ENCODE assay signal across 29 cellular contexts in the genomic region with DNA sequence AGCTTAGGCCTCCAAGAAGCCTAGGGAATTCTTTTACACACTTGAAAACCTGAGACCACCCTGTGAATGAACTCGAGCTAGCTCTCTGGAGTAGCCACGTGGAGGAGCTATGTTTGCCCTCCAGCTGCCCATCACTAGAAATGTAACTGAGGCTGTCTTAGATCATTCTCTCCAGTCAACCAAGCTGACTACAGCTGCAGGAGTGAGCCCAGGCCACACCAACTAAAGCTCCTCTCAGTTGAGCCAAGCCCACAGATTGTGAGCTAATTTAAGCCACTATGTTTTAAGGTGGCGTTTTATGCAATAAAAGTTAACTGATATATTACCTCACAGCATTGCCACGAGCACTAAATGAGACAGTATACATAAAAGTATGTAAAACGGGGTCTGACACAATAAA.
"Had no signal": no experiment of that assay in that cellular context is flagged by ENCODE, and none has a peak within 500 bp of the region (broad histone marks: within the 10 kb centered on the region; RNA-seq: fewer than 3 reads in every experiment).

No MANE protein-coding gene starts in this region.

- H3K27ac Mint-ChIP-seq: activated CD4-positive, alpha-beta T cell treated with anti-CD3 and anti-CD28 coated beads for 36 hours; activated CD8-positive, alpha-beta memory T cell treated with anti-CD3 and anti-CD28 coated beads, Interleukin-2, amount 10 ng/mL, durations not matched to agents 7 days and 5 days; activated CD8-positive, alpha-beta T cell treated with anti-CD3 and anti-CD28 coated beads, Interleukin-2, amount 10 ng/mL, durations not matched to agents 7 days and 5 days; activated naive CD4-positive, alpha-beta T cell treated with anti-CD3 and anti-CD28 coated beads, Interleukin-2, amount 50 U/mL, for 24 hours; activated naive CD8-positive, alpha-beta T cell treated with anti-CD3 and anti-CD28 coated beads, Interleukin-2, amount 50 U/mL, for 24 hours; activated T-helper 2 cell treated with anti-CD3 and anti-CD28 coated beads, Interferon-gamma antibody, Interleukin-2, Interleukin-4, amounts not matched to agents 10 μg/mL and 5 μg/mL and 100 μg/mL, durations not matched to agents 14 hours and 24 hours and 36 hours; natural killer cell treated with Interleukin-12 subunit alpha and Interleukin-12 subunit beta and Interleukin-15 and Interleukin-18, amount 100 ng/mL, for 72 hours; stimulated activated effector memory CD8-positive, alpha-beta T cell treated with anti-CD3 and anti-CD28 coated beads, Interleukin-12 subunit alpha, Interleukin-12 subunit beta, amount 100 ng/mL, for 72 hours; stimulated activated naive CD8-positive, alpha-beta T cell treated with anti-CD3 and anti-CD28 coated beads, Interleukin-15, Interleukin-2, amounts not matched to agents 100 ng/mL and 50 ng/mL, for 24 hours; type B pancreatic cell had no signal

- FAIRE-seq: bronchial epithelial cell, colon, frontal cortex, keratinocyte had no signal

- H3K4me1 Mint-ChIP-seq: activated CD4-positive, alpha-beta T cell treated with anti-CD3 and anti-CD28 coated beads for 36 hours; activated CD8-positive, alpha-beta memory T cell treated with anti-CD3 and anti-CD28 coated beads, Interleukin-2, amount 10 ng/mL, durations not matched to agents 7 days and 5 days; activated naive CD4-positive, alpha-beta T cell treated with anti-CD3 and anti-CD28 coated beads, Interleukin-2, amount 50 U/mL, for 24 hours; activated naive CD8-positive, alpha-beta T cell treated with anti-CD3 and anti-CD28 coated beads, Interleukin-2, amount 50 U/mL, for 24 hours; central memory CD8-positive, alpha-beta T cell; stimulated activated effector memory CD8-positive, alpha-beta T cell treated with anti-CD3 and anti-CD28 coated beads, Interleukin-12 subunit alpha, Interleukin-12 subunit beta, amount 100 ng/mL, for 72 hours had no signal

- H3K27me3 ChIP-seq: hepatocyte, right lobe of liver, vagina had no signal

- H3K9me3 ChIP-seq: right lobe of liver, thoracic aorta, vagina had no signal

- ATAC-seq: activated CD4-positive, alpha-beta T cell treated with anti-CD3 and anti-CD28 coated beads for 36 hours; activated CD8-positive, alpha-beta memory T cell treated with anti-CD3 and anti-CD28 coated beads, Interleukin-2, amount 10 ng/mL, durations not matched to agents 7 days and 5 days; activated CD8-positive, alpha-beta T cell treated with anti-CD3 and anti-CD28 coated beads, Interleukin-2, amount 10 ng/mL, durations not matched to agents 7 days and 5 days; activated naive CD8-positive, alpha-beta T cell treated with anti-CD3 and anti-CD28 coated beads, Interleukin-2, amount 50 U/mL, for 24 hours; left colon; natural killer cell treated with Interleukin-12 subunit alpha and Interleukin-12 subunit beta and Interleukin-15 and Interleukin-18, amount 100 ng/mL, for 72 hours; stimulated activated effector memory CD8-positive, alpha-beta T cell treated with anti-CD3 and anti-CD28 coated beads, Interleukin-12 subunit alpha, Interleukin-12 subunit beta, amount 100 ng/mL, for 72 hours had no signal

- H3K27me3 Mint-ChIP-seq: activated CD4-positive, alpha-beta T cell treated with anti-CD3 and anti-CD28 coated beads for 36 hours; activated naive CD4-positive, alpha-beta T cell treated with anti-CD3 and anti-CD28 coated beads, Interleukin-2, amount 50 U/mL, for 24 hours; type B pancreatic cell had no signal

- H3K79me2 ChIP-seq: hepatocyte had no signal

- H3K36me3 ChIP-seq: right lobe of liver, thoracic aorta, vagina had no signal

- H2AFZ ChIP-seq: hepatocyte had no signal

- H3K4me1 ChIP-seq: vagina had no signal

- H3K4me3 Mint-ChIP-seq: activated CD4-positive, alpha-beta T cell treated with anti-CD3 and anti-CD28 coated beads for 36 hours; activated CD8-positive, alpha-beta memory T cell treated with anti-CD3 and anti-CD28 coated beads, Interleukin-2, amount 10 ng/mL, durations not matched to agents 7 days and 5 days; activated CD8-positive, alpha-beta T cell treated with anti-CD3 and anti-CD28 coated beads, Interleukin-2, amount 10 ng/mL, durations not matched to agents 7 days and 5 days; activated naive CD4-positive, alpha-beta T cell treated with anti-CD3 and anti-CD28 coated beads, Interleukin-2, amount 50 U/mL, for 24 hours; activated naive CD8-positive, alpha-beta T cell treated with anti-CD3 and anti-CD28 coated beads, Interleukin-2, amount 50 U/mL, for 24 hours; central memory CD8-positive, alpha-beta T cell; natural killer cell treated with Interleukin-12 subunit alpha and Interleukin-12 subunit beta and Interleukin-15 and Interleukin-18, amount 100 ng/mL, for 72 hours; stimulated activated effector memory CD8-positive, alpha-beta T cell treated with anti-CD3 and anti-CD28 coated beads, Interleukin-12 subunit alpha, Interleukin-12 subunit beta, amount 100 ng/mL, for 72 hours; stimulated activated naive CD8-positive, alpha-beta T cell treated with anti-CD3 and anti-CD28 coated beads, Interleukin-15, Interleukin-2, amounts not matched to agents 100 ng/mL and 50 ng/mL, for 24 hours; type B pancreatic cell had no signal

- H3K4me3 ChIP-seq: hepatocyte, lung, right lobe of liver, skin epidermis, thoracic aorta, vagina had no signal

- H3K4me2 ChIP-seq: hepatocyte had no signal

- H3K36me3 Mint-ChIP-seq: activated CD8-positive, alpha-beta memory T cell treated with anti-CD3 and anti-CD28 coated beads, Interleukin-2, amount 10 ng/mL, durations not matched to agents 7 days and 5 days; activated naive CD4-positive, alpha-beta T cell treated with anti-CD3 and anti-CD28 coated beads, Interleukin-2, amount 50 U/mL, for 24 hours; natural killer cell treated with Interleukin-12 subunit alpha and Interleukin-12 subunit beta and Interleukin-15 and Interleukin-18, amount 100 ng/mL, for 72 hours; stimulated activated effector memory CD8-positive, alpha-beta T cell treated with anti-CD3 and anti-CD28 coated beads, Interleukin-12 subunit alpha, Interleukin-12 subunit beta, amount 100 ng/mL, for 72 hours; type B pancreatic cell had no signal

- DNase-seq: activated CD4-positive, alpha-beta T cell treated with anti-CD3 and anti-CD28 coated beads for 36 hours; activated CD4-positive, CD25-positive, alpha-beta regulatory T cell; activated CD8-positive, alpha-beta memory T cell treated with anti-CD3 and anti-CD28 coated beads, Interleukin-2, amount 10 ng/mL, durations not matched to agents 7 days and 5 days; activated CD8-positive, alpha-beta T cell treated with anti-CD3 and anti-CD28 coated beads, Interleukin-2, amount 10 ng/mL, durations not matched to agents 7 days and 5 days; activated naive CD8-positive, alpha-beta T cell treated with anti-CD3 and anti-CD28 coated beads, Interleukin-2, amount 50 U/mL, for 24 hours; activated T-cell treated with anti-CD3 and anti-CD28 coated beads, Interleukin-2, amount 50 U/mL, for 48 hours; amygdala; effector CD8-positive, alpha-beta T cell; left colon; mesendoderm; right lobe of liver; stimulated activated CD4-positive, alpha-beta T cell treated with anti-CD3 and anti-CD28 coated beads, Interleukin-4, amount 100 ng/mL, for 24 hours; T-helper 2 cell had no signal

- H3K27ac ChIP-seq: right lobe of liver, skin epidermis, thoracic aorta, vagina had no signal

- H3K9me3 Mint-ChIP-seq: activated naive CD4-positive, alpha-beta T cell treated with anti-CD3 and anti-CD28 coated beads, Interleukin-2, amount 50 U/mL, for 24 hours; activated naive CD8-positive, alpha-beta T cell treated with anti-CD3 and anti-CD28 coated beads, Interleukin-2, amount 50 U/mL, for 24 hours; activated T-helper 2 cell treated with anti-CD3 and anti-CD28 coated beads, Interferon-gamma antibody, Interleukin-2, Interleukin-4, amounts not matched to agents 10 μg/mL and 5 μg/mL and 100 μg/mL, durations not matched to agents 14 hours and 24 hours and 36 hours; natural killer cell treated with Interleukin-12 subunit alpha and Interleukin-12 subunit beta and Interleukin-15 and Interleukin-18, amount 100 ng/mL, for 72 hours; stimulated activated effector memory CD8-positive, alpha-beta T cell treated with anti-CD3 and anti-CD28 coated beads, Interleukin-12 subunit alpha, Interleukin-12 subunit beta, amount 100 ng/mL, for 72 hours; stimulated activated naive CD8-positive, alpha-beta T cell treated with anti-CD3 and anti-CD28 coated beads, Interleukin-15, Interleukin-2, amounts not matched to agents 100 ng/mL and 50 ng/mL, for 24 hours had no signal
